Comparison of ENCODE assay signal across 8 cellular contexts in genomic region chr16:89925596-89926079, GRCh38. TPM values are rescaled to one million over a fixed set of nuclear protein-coding genes. Genes with fewer than 3 reads are reported as not detected.
DNase-seq lines count a peak whose midpoint lies in the region; TF ChIP-seq lines count a peak whose summit lies in the region.

No MANE protein-coding gene starts in this region.

- H3K27me3 ChIP-seq in SK-N-SH (ENCODE audit: insufficient read depth): no peaks in the 10 kb centered on the region
- peaks cover 0 to 97% of the 10 kb centered on the region in 2 donors for H3K27me3 ChIP-seq in tibial artery

- peak overlapping the region; percentile 36 to 45; a peak in 3 of 4 replicates for H3K27ac ChIP-seq in SK-N-SH (ENCODE audit: low read depth in 2 of 2, low read length in 1 of 2)
- no peak overlapping the region for H3K27ac ChIP-seq in tibial artery

- H3K36me3 ChIP-seq in SK-N-SH (replicated peaks in 1 of 2; ENCODE audit: control insufficient read depth in 1 of 2, insufficient read depth in 2 of 2, low read length in 1 of 2): peaks cover 6 to 30% of the 10 kb centered on the region in 2 experiments
- no peaks in the 10 kb centered on the region for H3K36me3 ChIP-seq in tibial artery

- peak; percentile 6 for DNase-seq in activated naive CD4-positive, alpha-beta T cell treated with Interleukin-2 at 50 U/mL for 16 hours
- DNase-seq in activated naive CD4-positive, alpha-beta T cell (lab: John Stamatoyannopoulos, UW): no peak
- DNase-seq in SK-N-SH (peak; percentile 57), tibial artery (no peak), UCSD-AML1 (lab: John Stamatoyannopoulos, UW; ENCODE audit: unreplicated experiment) (no peak), H4 (ENCODE audit: low spot score) (no peak), NCI-H1105 (lab: John Stamatoyannopoulos, UW) (no peak)

- H3K4me3 ChIP-seq in SK-N-SH (ENCODE audit: low read depth in 2 of 2, low read length in 1 of 2) (peak overlapping the region; percentile 83 to 89), iPS-18c (ENCODE audit: insufficient read depth, low read depth, low read length) (peak overlapping the region; percentile 61), tibial artery (peak overlapping the region; percentile 31 to 47)

- peaks cover 39% of the 10 kb centered on the region for H3F3A ChIP-seq in SK-N-SH (replicated peaks; ENCODE audit: insufficient read depth)

- H3K4me2 ChIP-seq in SK-N-SH: peak overlapping the region; percentile 94

- POLR2A ChIA-PET in SK-N-SH (lab: Yijun Ruan, JAX): interaction anchor here (0.6 to 2.5 kb wide), 4 partner anchors 9 to 135 kb away, joined by 3 to 11 read pairs (median 5); no protein-coding TSS in a partner anchor

- intact Hi-C loops in tibial artery (cut with DNase I; ENCODE audit: low total_unique reads): no loop called here

- H4K20me1 ChIP-seq in SK-N-SH (ENCODE audit: insufficient read depth): peaks cover 71% of the 10 kb centered on the region

- WGBS in SK-N-SH (ENCODE audit: low lambda C conversion rate): 5% methylated on average over 8 of the region's 42 CpGs

- H2AFZ ChIP-seq in SK-N-SH (ENCODE audit: low read depth): no peak overlapping the region

- H3K79me2 ChIP-seq in SK-N-SH (ENCODE audit: insufficient read depth): peaks cover 74% of the 10 kb centered on the region

- H3K9me2 ChIP-seq in SK-N-SH: no peaks in the 10 kb centered on the region

- CTCF ChIA-PET in SK-N-SH (lab: Yijun Ruan, JAX): interaction anchor here (0.7 to 6.1 kb wide), 4 partner anchors 16 to 184 kb away, joined by 3 to 53 read pairs (median 5); partner anchors contain the start of gene DEF8

- TF ChIP-seq CTCF in SK-N-SH (IDR thresholded peaks at IDR 0.05): no peak; the same call in 1 of the 2 replicates
- TF ChIP-seq CTCF in tibial artery (IDR thresholded peaks at IDR 0.05): no peak

- H3K9ac ChIP-seq in SK-N-SH: peak overlapping the region; percentile 96

- TF ChIP-seq RAD21 in SK-N-SH (IDR thresholded peaks at IDR 0.05; ENCODE audit: low read length): no peak

- H3K9me3 ChIP-seq in SK-N-SH (no peaks in the 10 kb centered on the region), iPS-18c (ENCODE audit: control insufficient read depth, insufficient read depth, low read length) (no peaks in the 10 kb centered on the region), tibial artery (no peaks in the 10 kb centered on the region)

- no peak for TF ChIP-seq EP300 in SK-N-SH (IDR thresholded peaks at IDR 0.05; ENCODE audit: borderline replicate concordance in 1 of 2, low read depth in 1 of 2, low read length in 1 of 2)

- H3K4me1 ChIP-seq in SK-N-SH (ENCODE audit: control insufficient read depth in 1 of 2, insufficient read depth in 2 of 2, low read depth in 1 of 2, low read length in 1 of 2): peaks cover 8 to 18% of the 10 kb centered on the region in 2 experiments; a peak in 3 of 4 replicates
- H3K4me1 ChIP-seq in tibial artery: peaks cover 0 to 47% (median 42%) of the 10 kb centered on the region in 4 donors

TF ChIP-seq in SK-N-SH, 30 proteins besides CTCF, POLR2A, EP300 and RAD21:
- TF ChIP-seq POLR2AphosphoS5 (IDR thresholded peaks at IDR 0.05; ENCODE audit: low read depth, low read length) (no peak), TEAD4 (IDR thresholded peaks at IDR 0.05; ENCODE audit: borderline replicate concordance, insufficient read depth) (0 out of 2 replicates have a peak, but pooled peaks have one; percentile 14), MXI1 (IDR thresholded peaks at IDR 0.05; ENCODE audit: low read depth, low read length) (peak; percentile 62)

RNA-seq across cellular contexts. Expression of gene TUBB3, which starts 2.5 kb away (rescaled TPM):
- 375 and 428 TPM in 2 replicates for polyA plus RNA-seq in SK-N-SH (2012; rRNA removed)
- 199 and 310 TPM in 2 replicates for polyA plus RNA-seq in SK-N-SH (2012; cell fraction: cytosol; rRNA removed)
- polyA plus RNA-seq in SK-N-SH (2012; cell fraction: nucleus; rRNA removed): 384 TPM in 2 replicates
- 217 and 304 TPM in 2 replicates for total RNA-seq in H4 (2014; rRNA removed; shearing (Covaris generic))

RNA-seq across cellular contexts. Expression of gene MC1R, which starts 7.0 kb away (rescaled TPM):
- polyA plus RNA-seq in SK-N-SH (2012; rRNA removed): 11.1 and 12.7 TPM in 2 replicates
- 2.7 and 4.6 TPM in 2 replicates for polyA plus RNA-seq in SK-N-SH (2012; cell fraction: cytosol; rRNA removed)
- polyA plus RNA-seq in SK-N-SH (2012; cell fraction: nucleus; rRNA removed): 35.2 and 44.1 TPM in 2 replicates
- 1.1 and 1.8 TPM in 2 replicates for total RNA-seq in H4 (2014; rRNA removed; shearing (Covaris generic))

RNA-seq across cellular contexts. Expression of gene DEF8, which starts 22.9 kb away (rescaled TPM):
- 112 and 119 TPM in 2 replicates for polyA plus RNA-seq in SK-N-SH (2012; rRNA removed)
- 64.2 and 86.4 TPM in 2 replicates for polyA plus RNA-seq in SK-N-SH (2012; cell fraction: cytosol; rRNA removed)
- 254 and 369 TPM in 2 replicates for polyA plus RNA-seq in SK-N-SH (2012; cell fraction: nucleus; rRNA removed)
- 53.9 and 68.6 TPM in 2 replicates for total RNA-seq in H4 (2014; rRNA removed; shearing (Covaris generic))

RNA-seq across cellular contexts. Expression of gene TCF25, which starts 52.2 kb away (rescaled TPM):
- 162 and 208 TPM in 2 replicates for polyA plus RNA-seq in SK-N-SH (2012; rRNA removed)
- 85.4 and 106 TPM in 2 replicates for polyA plus RNA-seq in SK-N-SH (2012; cell fraction: cytosol; rRNA removed)
- 673 and 1,102 TPM in 2 replicates for polyA plus RNA-seq in SK-N-SH (2012; cell fraction: nucleus; rRNA removed)
- total RNA-seq in H4 (2014; rRNA removed; shearing (Covaris generic)): 95.7 and 97.1 TPM in 2 replicates

Comparison
In these comparisons a context has a peak if more than half of its experiments do, and no peak if none do; other contexts are left out.
1. DNase-seq: peak in activated naive CD4-positive, alpha-beta T cell treated with Interleukin-2 at 50 U/mL for 16 hours (single experiment) and SK-N-SH (single experiment); none in activated naive CD4-positive, alpha-beta T cell (0 of 4), tibial artery (0 of 2), UCSD-AML1 (single experiment), H4 (single experiment) and NCI-H1105 (single experiment).
2. H3K27ac ChIP-seq: peak in SK-N-SH (2 of 2); none in tibial artery (0 of 2).
3. Peak in every context shown above with its lines, with median percentiles within 50 percentile points of each other: H3K4me3 ChIP-seq.